ENCODE assay signal across 18 cellular contexts in genomic region chr20:61757678-61758555, GRCh38.
DNase-seq lines count a peak whose midpoint lies in the region; ATAC-seq lines count a peak whose summit lies in the region.
"Had no signal": no experiment of that assay in that cellular context is flagged by ENCODE, and none has a peak within 500 bp of the region (broad histone marks: within the 10 kb centered on the region; RNA-seq: fewer than 3 reads in every experiment).

No MANE protein-coding gene starts in this region.

- H4K91ac ChIP-seq in neuronal stem cell (ENCODE audit: low read depth, low read length, poor library complexity): no peak overlapping the region

- H3K4me3 Mint-ChIP-seq in T-helper 17 cell: no peak overlapping the region
- H3K4me3 Mint-ChIP-seq: activated naive CD8-positive, alpha-beta T cell treated with anti-CD3 and anti-CD28 coated beads for 36 hours; activated T-cell treated with anti-CD3 and anti-CD28 coated beads, Interleukin-2, amount 50 U/mL, for 24 hours had no signal

- no peak overlapping the region for H2BK15ac ChIP-seq in neuronal stem cell (ENCODE audit: low read length)

- no peak overlapping the region for H2AK5ac ChIP-seq in neuronal stem cell (ENCODE audit: low read depth, low read length)

- no CpG with 5 or more reads among the region's 25 CpGs for WGBS in neuronal stem cell (ENCODE audit: extremely low coverage in 2 of 2, insufficient read length in 2 of 2, insufficient replicate concordance in 1 of 2), 2 donors

- no peak overlapping the region for H3K4me2 ChIP-seq in neuronal stem cell (ENCODE audit: insufficient read depth, low read length, poor library complexity, severe bottlenecking)

- H2BK120ac ChIP-seq in neuronal stem cell (ENCODE audit: low read depth, low read length): no peak overlapping the region

- no peak overlapping the region for H2BK5ac ChIP-seq in neuronal stem cell (ENCODE audit: low read length)

- H3K23ac ChIP-seq in neuronal stem cell (ENCODE audit: low read depth, low read length, poor library complexity): no peak overlapping the region

- H3K9me3 ChIP-seq in neuronal stem cell (replicated peaks in 1 of 2; ENCODE audit: control insufficient read depth in 2 of 2, insufficient read depth in 1 of 2, low read depth in 1 of 2, low read length in 2 of 2) (peaks cover 0 to 2% of the 10 kb centered on the region in 2 donors), T-helper 17 cell (ENCODE audit: control insufficient read depth, low read length, poor library complexity, severe bottlenecking) (no peaks in the 10 kb centered on the region)
- H3K9me3 ChIP-seq: pancreas had no signal

- H3K36me3 ChIP-seq in neuronal stem cell (replicated peaks in 1 of 2; ENCODE audit: control insufficient read depth in 2 of 2, insufficient read depth in 2 of 2, low read length in 2 of 2): peaks cover 0 to 1% of the 10 kb centered on the region in 2 donors
- H3K36me3 ChIP-seq: pancreas had no signal

- no peaks in the 10 kb centered on the region for H3K4me1 Mint-ChIP-seq in T-helper 17 cell
- H3K4me1 Mint-ChIP-seq: activated naive CD8-positive, alpha-beta T cell treated with anti-CD3 and anti-CD28 coated beads for 36 hours had no signal

- ATAC-seq in esophagus mucosa (peak; percentile 42), T-helper 17 cell (no peak), GM18909 (IDR thresholded peaks at IDR 0.05; ENCODE audit: poor library complexity, unreplicated experiment) (no peak)
- ATAC-seq: left colon, pancreas, SK-N-SH treated with all-trans-retinoic acid at 6 μM for 48 hours had no signal

- peak overlapping the region; percentile 83 for H3K18ac ChIP-seq in neuronal stem cell (ENCODE audit: low read length)

- no peaks in the 10 kb centered on the region for H3K36me3 Mint-ChIP-seq in T-helper 17 cell (ENCODE audit: low read depth)
- H3K36me3 Mint-ChIP-seq: activated naive CD8-positive, alpha-beta T cell treated with anti-CD3 and anti-CD28 coated beads for 36 hours had no signal

- DNase-seq in EL: peak; percentile 21
- DNase-seq in RPMI8226: peak; percentile 60
- DNase-seq in neuronal stem cell (ENCODE audit: low spot score): no peak
- DNase-seq in DMS 273 (lab: John Stamatoyannopoulos, UW; ENCODE audit: unreplicated experiment): no peak
- DNase-seq in germinal center (ENCODE audit: low spot score): no peak
- no peak for DNase-seq in T-helper 17 cell
- DNase-seq: activated naive CD8-positive, alpha-beta T cell treated with anti-CD3 and anti-CD28 coated beads for 36 hours; activated T-cell treated with anti-CD3 and anti-CD28 coated beads, Interleukin-2, amount 50 U/mL, for 24 hours; cerebellar nuclear complex; GF-D8; NCI-H1694; stimulated activated CD4-positive, alpha-beta T cell treated with anti-CD3 and anti-CD28 coated beads, Interleukin-12 subunit alpha, Interleukin-12 subunit beta, amount 100 ng/mL, for 4 hours; stimulated activated naive CD4-positive, alpha-beta T cell had no signal

- H3K4ac ChIP-seq in neuronal stem cell (ENCODE audit: low read length): no peak overlapping the region

- H3K4me1 ChIP-seq in neuronal stem cell (ENCODE audit: control insufficient read depth in 2 of 2, insufficient read depth in 1 of 2, low read depth in 1 of 2, low read length in 2 of 2): peaks cover 4 to 16% of the 10 kb centered on the region in 2 donors
- H3K4me1 ChIP-seq: pancreas had no signal

- peaks cover 0 to 3% (median 0%) of the 10 kb centered on the region in 3 experiments for H3K27me3 ChIP-seq in neuronal stem cell (ENCODE audit: control insufficient read depth in 3 of 3, insufficient read depth in 3 of 3, low read depth in 1 of 3, low read length in 3 of 3)
- H3K27me3 ChIP-seq: pancreas had no signal

- H3K9ac ChIP-seq in neuronal stem cell (ENCODE audit: low read depth, low read length, poor library complexity): no peak overlapping the region

- no peak overlapping the region for H3K27ac Mint-ChIP-seq in T-helper 17 cell
- H3K27ac Mint-ChIP-seq: activated naive CD8-positive, alpha-beta T cell treated with anti-CD3 and anti-CD28 coated beads for 36 hours; activated T-cell treated with anti-CD3 and anti-CD28 coated beads, Interleukin-2, amount 50 U/mL, for 24 hours had no signal

- no peak overlapping the region for H3K27ac ChIP-seq in neuronal stem cell (replicated peaks; ENCODE audit: low read length)
- H3K27ac ChIP-seq: pancreas had no signal

- no peak overlapping the region for H3K14ac ChIP-seq in neuronal stem cell (ENCODE audit: low read length)

- H3K27me3 Mint-ChIP-seq in T-helper 17 cell: peaks cover 5% of the 10 kb centered on the region
- H3K27me3 Mint-ChIP-seq: activated naive CD8-positive, alpha-beta T cell treated with anti-CD3 and anti-CD28 coated beads for 36 hours; activated T-cell treated with anti-CD3 and anti-CD28 coated beads, Interleukin-2, amount 50 U/mL, for 24 hours had no signal

- peak overlapping the region in 1 of 2 donors; percentile 6 for H3K4me3 ChIP-seq in neuronal stem cell (ENCODE audit: low read length in 2 of 2)
- H3K4me3 ChIP-seq: pancreas had no signal

- no peak overlapping the region for H2AFZ ChIP-seq in neuronal stem cell (ENCODE audit: low read length)

- no peak overlapping the region for H4K8ac ChIP-seq in neuronal stem cell (ENCODE audit: low read depth, low read length)

- H2BK12ac ChIP-seq in neuronal stem cell (ENCODE audit: low read length): no peak overlapping the region

- H3K79me1 ChIP-seq in neuronal stem cell (ENCODE audit: low read depth, low read length): peaks cover 4% of the 10 kb centered on the region

Comparison
In these comparisons a context has a peak if more than half of its experiments do, and no peak if none do; other contexts are left out.
1. DNase-seq: peak in EL (single experiment) and RPMI8226 (single experiment); none in neuronal stem cell (single experiment), DMS 273 (single experiment), germinal center (single experiment) and T-helper 17 cell (0 of 3).